ENCODE assay signal across 14 cellular contexts in the genomic region with DNA sequence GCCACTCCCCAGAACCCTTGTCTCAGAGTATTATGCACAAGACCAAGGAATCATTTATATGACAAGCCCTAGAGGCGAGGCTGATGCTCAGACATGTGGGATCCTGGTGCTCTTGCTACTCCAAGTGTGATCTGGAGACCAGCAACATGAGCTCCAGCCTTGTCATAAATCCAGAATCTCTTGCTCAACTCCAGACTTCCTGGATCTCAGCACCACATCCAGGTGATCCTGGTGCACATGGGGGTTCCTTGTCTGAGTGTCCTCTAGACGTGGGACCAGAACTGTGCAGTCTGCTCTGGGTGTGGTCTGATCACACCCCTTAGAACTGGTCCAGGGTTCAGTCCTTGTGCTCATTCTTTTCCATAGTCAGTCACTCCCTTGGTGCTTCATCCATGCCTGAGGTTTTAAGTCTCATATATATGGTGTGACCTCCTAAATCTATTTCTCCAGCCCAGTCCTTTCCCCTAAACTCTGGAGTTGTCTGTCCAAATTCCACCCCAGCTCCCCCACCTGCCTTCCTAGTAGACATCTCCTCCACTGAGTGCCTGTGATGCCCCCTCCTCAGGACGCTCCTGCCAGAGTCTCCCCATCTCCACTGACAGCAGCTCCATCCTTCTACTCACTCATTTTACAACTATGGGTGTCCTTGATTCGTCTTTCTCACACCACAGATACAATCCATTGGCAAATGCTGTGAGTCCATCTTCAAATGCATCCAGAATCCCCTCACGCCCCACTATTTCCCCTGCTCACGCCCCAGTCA. TPM values are rescaled to one million over a fixed set of nuclear protein-coding genes. Genes with fewer than 3 reads are reported as not detected.
DNase-seq lines count a peak whose midpoint lies in the region; ATAC-seq lines count a peak whose summit lies in the region.
"Had no signal": no experiment of that assay in that cellular context is flagged by ENCODE, and none has a peak within 500 bp of the region (broad histone marks: within the 10 kb centered on the region; RNA-seq: fewer than 3 reads in every experiment).

No MANE protein-coding gene starts in this region.

- H3K4me1 Mint-ChIP-seq in activated naive CD4-positive, alpha-beta T cell treated with anti-CD3 and anti-CD28 coated beads for 36 hours (ENCODE audit: low read depth): peaks cover 43% of the 10 kb centered on the region
- H3K4me1 Mint-ChIP-seq in T-helper 17 cell: peaks cover 57% of the 10 kb centered on the region
- H3K4me1 Mint-ChIP-seq in stimulated activated naive B cell treated with anti-CD40 and anti-IgM and Interleukin-4, amounts not matched to agents 10 μg/mL and 1 μg/mL and 100 μg/mL, for 72 hours: peaks cover 44 to 59% of the 10 kb centered on the region in 2 donors

- ATAC-seq in T-helper 17 cell (peak; percentile 34), GM19023 (IDR thresholded peaks at IDR 0.05; ENCODE audit: unreplicated experiment) (no peak)
- peak; percentile 24 to 31 for ATAC-seq in stimulated activated naive B cell treated with anti-CD40 and anti-IgM and Interleukin-4, amounts not matched to agents 10 μg/mL and 1 μg/mL and 100 μg/mL, for 72 hours (replicated peaks)
- ATAC-seq: HCT116 had no signal

- intact Hi-C loops in activated naive CD4-positive, alpha-beta T cell treated with anti-CD3 and anti-CD28 coated beads for 36 hours (cut with micrococcal nuclease): no loop called here

- peaks cover 39% of the 10 kb centered on the region for H3K36me3 Mint-ChIP-seq in activated naive CD4-positive, alpha-beta T cell treated with anti-CD3 and anti-CD28 coated beads for 36 hours (ENCODE audit: low read depth)
- H3K36me3 Mint-ChIP-seq in T-helper 17 cell (ENCODE audit: low read depth): peaks cover 25% of the 10 kb centered on the region
- peaks cover 46 to 47% of the 10 kb centered on the region in 2 donors for H3K36me3 Mint-ChIP-seq in stimulated activated naive B cell treated with anti-CD40 and anti-IgM and Interleukin-4, amounts not matched to agents 10 μg/mL and 1 μg/mL and 100 μg/mL, for 72 hours

- no peaks in the 10 kb centered on the region for H3K9me3 Mint-ChIP-seq in activated naive CD4-positive, alpha-beta T cell treated with anti-CD3 and anti-CD28 coated beads for 36 hours
- H3K9me3 Mint-ChIP-seq in stimulated activated naive B cell treated with anti-CD40 and anti-IgM and Interleukin-4, amounts not matched to agents 10 μg/mL and 1 μg/mL and 100 μg/mL, for 72 hours: no peaks in the 10 kb centered on the region

- no peaks in the 10 kb centered on the region for H3K27me3 Mint-ChIP-seq in activated naive CD4-positive, alpha-beta T cell treated with anti-CD3 and anti-CD28 coated beads for 36 hours (ENCODE audit: low read depth)
- no peaks in the 10 kb centered on the region for H3K27me3 Mint-ChIP-seq in T-helper 17 cell
- H3K27me3 Mint-ChIP-seq in stimulated activated naive B cell treated with anti-CD40 and anti-IgM and Interleukin-4, amounts not matched to agents 10 μg/mL and 1 μg/mL and 100 μg/mL, for 72 hours: no peaks in the 10 kb centered on the region

- H3K9me3 ChIP-seq in T-helper 17 cell (ENCODE audit: control insufficient read depth, low read length, poor library complexity, severe bottlenecking): no peaks in the 10 kb centered on the region
- H3K9me3 ChIP-seq: SJCRH30 had no signal

- CTCF ChIA-PET in activated naive CD4-positive, alpha-beta T cell treated with anti-CD3 and anti-CD28 coated beads for 36 hours (lab: Charles Lee): no interaction called here

- peak overlapping the region; percentile 46 for H3K27ac Mint-ChIP-seq in activated naive CD4-positive, alpha-beta T cell treated with anti-CD3 and anti-CD28 coated beads for 36 hours
- H3K27ac Mint-ChIP-seq in T-helper 17 cell: peak overlapping the region; percentile 100
- H3K27ac Mint-ChIP-seq in stimulated activated naive B cell treated with anti-CD40 and anti-IgM and Interleukin-4, amounts not matched to agents 10 μg/mL and 1 μg/mL and 100 μg/mL, for 72 hours: peak overlapping the region; percentile 81

- no peak for DNase-seq in activated naive CD4-positive, alpha-beta T cell treated with anti-CD3 and anti-CD28 coated beads for 36 hours
- DNase-seq in activated naive CD4-positive, alpha-beta T cell treated with anti-CD3 and anti-CD28 coated beads, Interleukin-2, amount 50 U/mL, for 16 hours: no peak
- DNase-seq in T-helper 17 cell: no peak
- DNase-seq in central memory CD4-positive, alpha-beta T cell: peak; percentile 39
- DNase-seq in stimulated activated naive B cell treated with anti-CD40 and anti-IgM and Interleukin-4, amounts not matched to agents 10 μg/mL and 1 μg/mL and 100 μg/mL, for 72 hours: no peak
- no peak for DNase-seq in NCI-H2107 (lab: John Stamatoyannopoulos, UW)
- no peak for DNase-seq in SW 1271 (lab: John Stamatoyannopoulos, UW)
- DNase-seq: cerebellar nuclear complex, midbrain, NCI-H1417 treated with DMSO at 0.1 percent for 48 hours, NCI-H446, SJCRH30 had no signal

- peak overlapping the region; percentile 6 for H3K4me3 Mint-ChIP-seq in activated naive CD4-positive, alpha-beta T cell treated with anti-CD3 and anti-CD28 coated beads for 36 hours
- H3K4me3 Mint-ChIP-seq in T-helper 17 cell: peak overlapping the region; percentile 91
- peak overlapping the region; percentile 32 to 93 for H3K4me3 Mint-ChIP-seq in stimulated activated naive B cell treated with anti-CD40 and anti-IgM and Interleukin-4, amounts not matched to agents 10 μg/mL and 1 μg/mL and 100 μg/mL, for 72 hours

RNA-seq across cellular contexts. Expression of a gene that starts 5.1 kb away (rescaled TPM):
- total RNA-seq in activated naive CD4-positive, alpha-beta T cell treated with anti-CD3 and anti-CD28 coated beads for 36 hours: 1,000 to 10,000 TPM; 3,225 to 3,295 TPM
- total RNA-seq in T-helper 17 cell: 1,000 to 10,000 TPM; 7,013 to 7,159 TPM
- total RNA-seq: SJCRH30 had no signal

RNA-seq across cellular contexts. Expression of a gene that starts 51.5 kb away (rescaled TPM):
- total RNA-seq in activated naive CD4-positive, alpha-beta T cell treated with anti-CD3 and anti-CD28 coated beads for 36 hours: 10 to 100 TPM; 10.2 to 10.4 TPM
- total RNA-seq in T-helper 17 cell: 10 to 100 TPM; 11.2 to 11.5 TPM

Comparison
In these comparisons a context has a peak if more than half of its experiments do, and no peak if none do; other contexts are left out.
1. H3K27ac Mint-ChIP-seq: peak in every context shown above with its lines; median percentile 100 in T-helper 17 cell; 81 in stimulated activated naive B cell treated with anti-CD40 and anti-IgM and Interleukin-4, amounts not matched to agents 10 μg/mL and 1 μg/mL and 100 μg/mL, for 72 hours; 46 in activated naive CD4-positive, alpha-beta T cell treated with anti-CD3 and anti-CD28 coated beads for 36 hours.
2. H3K4me3 Mint-ChIP-seq: peak in every context shown above with its lines; median percentile 91 in T-helper 17 cell; 62 in stimulated activated naive B cell treated with anti-CD40 and anti-IgM and Interleukin-4, amounts not matched to agents 10 μg/mL and 1 μg/mL and 100 μg/mL, for 72 hours; 6 in activated naive CD4-positive, alpha-beta T cell treated with anti-CD3 and anti-CD28 coated beads for 36 hours.